In the genomic region with DNA sequence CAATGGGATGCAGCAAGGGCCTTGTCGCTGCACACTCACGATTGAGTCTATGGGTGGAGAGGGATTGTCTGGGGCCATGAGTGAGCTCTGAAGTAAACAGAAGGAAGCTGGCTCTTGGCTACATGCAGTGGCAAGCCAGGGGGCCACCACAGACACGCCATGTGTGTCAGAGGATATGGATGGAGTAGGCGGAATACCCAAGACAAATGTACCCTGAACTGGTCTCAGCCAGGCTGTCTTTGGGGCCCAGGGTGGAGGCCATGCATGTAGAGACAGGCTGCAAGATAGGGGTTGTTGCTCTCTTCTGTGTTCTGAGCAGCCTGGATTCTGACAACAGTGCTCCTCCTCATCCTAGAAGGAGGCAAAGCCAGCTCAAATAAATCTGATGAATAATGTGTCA, we compare ENCODE assay signal across 17 cellular contexts.
"Had no signal": no experiment of that assay in that cellular context is flagged by ENCODE, and none has a peak within 500 bp of the region (broad histone marks: within the 10 kb centered on the region; RNA-seq: fewer than 3 reads in every experiment).

No MANE protein-coding gene starts in this region.

- DNase-seq: activated CD4-positive, alpha-beta T cell treated with anti-CD3 and anti-CD28 coated beads, Interleukin-2, amount 10 ng/mL, durations not matched to agents 24 days and 14 days; activated CD8-positive, alpha-beta T cell treated with anti-CD3 and anti-CD28 coated beads, Interleukin-2, amount 10 ng/mL, durations not matched to agents 7 days and 5 days; activated naive CD4-positive, alpha-beta T cell treated with anti-CD3 and anti-CD28 coated beads, Interleukin-2, amount 10 ng/mL, durations not matched to agents 7 days and 5 days; activated T-cell treated with anti-CD3 and anti-CD28 coated beads, Interleukin-2, amount 50 U/mL, for 4 hours; aorta; brain microvascular endothelial cell; cerebellar nuclear complex; effector CD8-positive, alpha-beta T cell; foreskin melanocyte; immature natural killer cell; lower lobe of right lung; stimulated activated CD4-positive, alpha-beta T cell treated with anti-CD3 and anti-CD28 coated beads, Interleukin-2, amount 100 ng/mL, for 24 hours; stimulated activated naive CD8-positive, alpha-beta T cell treated with anti-CD3 and anti-CD28 coated beads, Interleukin-15, Interleukin-2, amounts not matched to agents 100 U/mL and 50 U/mL, for 24 hours; T1000; transverse colon had no signal

- ATAC-seq: activated CD8-positive, alpha-beta T cell treated with anti-CD3 and anti-CD28 coated beads, Interleukin-2, amount 10 ng/mL, durations not matched to agents 7 days and 5 days; activated T-cell treated with anti-CD3 and anti-CD28 coated beads, Interleukin-2, amount 50 U/mL, for 4 hours; lower lobe of right lung; stimulated activated naive CD8-positive, alpha-beta T cell treated with anti-CD3 and anti-CD28 coated beads, Interleukin-15, Interleukin-2, amounts not matched to agents 100 U/mL and 50 U/mL, for 24 hours had no signal

- H3K27me3 ChIP-seq: brain microvascular endothelial cell, suprapubic skin, transverse colon had no signal

- H3K27ac Mint-ChIP-seq: activated CD4-positive, alpha-beta T cell treated with anti-CD3 and anti-CD28 coated beads, Interleukin-2, amount 10 ng/mL, durations not matched to agents 24 days and 14 days; activated CD8-positive, alpha-beta T cell treated with anti-CD3 and anti-CD28 coated beads, Interleukin-2, amount 10 ng/mL, durations not matched to agents 7 days and 5 days; activated naive CD4-positive, alpha-beta T cell treated with anti-CD3 and anti-CD28 coated beads, Interleukin-2, amount 10 ng/mL, durations not matched to agents 7 days and 5 days; immature natural killer cell had no signal

- H3K9me3 ChIP-seq: lower lobe of right lung, suprapubic skin, transverse colon had no signal

- H3K4me3 Mint-ChIP-seq: activated CD4-positive, alpha-beta T cell treated with anti-CD3 and anti-CD28 coated beads, Interleukin-2, amount 10 ng/mL, durations not matched to agents 24 days and 14 days; activated CD8-positive, alpha-beta T cell treated with anti-CD3 and anti-CD28 coated beads, Interleukin-2, amount 10 ng/mL, durations not matched to agents 7 days and 5 days; activated naive CD4-positive, alpha-beta T cell treated with anti-CD3 and anti-CD28 coated beads, Interleukin-2, amount 10 ng/mL, durations not matched to agents 7 days and 5 days; activated T-cell treated with anti-CD3 and anti-CD28 coated beads, Interleukin-2, amount 50 U/mL, for 4 hours; immature natural killer cell; nephron had no signal

- H3K36me3 Mint-ChIP-seq: activated naive CD4-positive, alpha-beta T cell treated with anti-CD3 and anti-CD28 coated beads, Interleukin-2, amount 10 ng/mL, durations not matched to agents 7 days and 5 days; immature natural killer cell had no signal

- H3K4me1 Mint-ChIP-seq: activated CD4-positive, alpha-beta T cell treated with anti-CD3 and anti-CD28 coated beads, Interleukin-2, amount 10 ng/mL, durations not matched to agents 24 days and 14 days; activated naive CD4-positive, alpha-beta T cell treated with anti-CD3 and anti-CD28 coated beads, Interleukin-2, amount 10 ng/mL, durations not matched to agents 7 days and 5 days; immature natural killer cell had no signal

- H3K36me3 ChIP-seq: brain microvascular endothelial cell, lower lobe of right lung, suprapubic skin, transverse colon had no signal

- H3K27ac ChIP-seq: brain microvascular endothelial cell, lower lobe of right lung, suprapubic skin had no signal

- H3K9me3 Mint-ChIP-seq: activated CD4-positive, alpha-beta T cell treated with anti-CD3 and anti-CD28 coated beads, Interleukin-2, amount 10 ng/mL, durations not matched to agents 24 days and 14 days; activated naive CD4-positive, alpha-beta T cell treated with anti-CD3 and anti-CD28 coated beads, Interleukin-2, amount 10 ng/mL, durations not matched to agents 7 days and 5 days; activated T-cell treated with anti-CD3 and anti-CD28 coated beads, Interleukin-2, amount 50 U/mL, for 4 hours; nephron had no signal

- H3K4me3 ChIP-seq: lower lobe of right lung, suprapubic skin, transverse colon had no signal
